15 cellular contexts compared by ENCODE assay signal in the genomic region with DNA sequence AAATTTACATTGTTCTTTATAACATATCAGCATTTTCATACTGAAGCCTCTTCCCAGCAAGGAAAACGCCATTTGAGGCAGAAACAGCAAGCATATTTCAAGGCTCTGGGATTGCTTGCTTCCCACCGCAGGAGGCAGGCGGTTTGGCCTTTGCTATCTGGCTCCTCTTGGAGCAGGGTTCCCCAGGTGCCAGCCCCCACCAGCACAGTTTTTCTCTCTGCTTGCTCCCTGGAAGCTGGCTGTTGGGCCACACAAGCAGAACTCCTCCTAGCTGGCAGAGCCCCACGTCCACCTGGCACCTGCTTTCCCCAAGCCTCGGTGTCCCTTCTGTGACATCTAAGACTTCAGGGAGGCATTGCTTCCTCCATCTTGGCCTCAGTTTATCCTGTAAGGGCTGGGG.
"Had no signal": no experiment of that assay in that cellular context is flagged by ENCODE, and none has a peak within 500 bp of the region (broad histone marks: within the 10 kb centered on the region; RNA-seq: fewer than 3 reads in every experiment).

No MANE protein-coding gene starts in this region.

- H3K4me1 ChIP-seq: uterus had no signal

- H3K27ac ChIP-seq: dorsolateral prefrontal cortex, esophagus muscularis mucosa, uterus had no signal

- ATAC-seq: activated CD4-positive, alpha-beta T cell treated with anti-CD3 and anti-CD28 coated beads for 36 hours; mucosa of descending colon; sciatic nerve had no signal

- H3K27me3 ChIP-seq: dorsolateral prefrontal cortex, esophagus muscularis mucosa, uterus had no signal

- H3K9me3 Mint-ChIP-seq: activated CD4-positive, alpha-beta memory T cell treated with anti-CD3 and anti-CD28 coated beads, Interleukin-2, amount 10 ng/mL, durations not matched to agents 7 days and 5 days; nephron; stimulated activated naive CD8-positive, alpha-beta T cell treated with anti-CD3 and anti-CD28 coated beads, Interleukin-15, Interleukin-2, amounts not matched to agents 100 ng/mL and 50 ng/mL, for 24 hours had no signal

- DNase-seq: activated CD4-positive, alpha-beta memory T cell treated with anti-CD3 and anti-CD28 coated beads, Interleukin-2, amount 10 ng/mL, durations not matched to agents 7 days and 5 days; activated CD4-positive, alpha-beta T cell treated with anti-CD3 and anti-CD28 coated beads for 36 hours; activated CD8-positive, alpha-beta memory T cell treated with anti-CD3 and anti-CD28 coated beads, Interleukin-2, amount 50 U/mL, for 48 hours; activated naive CD4-positive, alpha-beta T cell treated with anti-CD3 and anti-CD28 coated beads, Interleukin-2, amount 50 U/mL, for 16 hours; amygdala; dorsolateral prefrontal cortex; mucosa of descending colon; stimulated activated CD4-positive, alpha-beta T cell treated with anti-CD3 and anti-CD28 coated beads, Interleukin-2, amount 100 ng/mL, for 48 hours; T-helper 9 cell; uterus had no signal

- H3K9me3 ChIP-seq: esophagus muscularis mucosa, mucosa of descending colon, thoracic aorta, uterus had no signal

- H3K4me3 ChIP-seq: dorsolateral prefrontal cortex, esophagus muscularis mucosa, mucosa of descending colon, thoracic aorta, uterus had no signal

- H3K27ac Mint-ChIP-seq: activated CD4-positive, alpha-beta memory T cell treated with anti-CD3 and anti-CD28 coated beads, Interleukin-2, amount 10 ng/mL, durations not matched to agents 7 days and 5 days; stimulated activated naive CD8-positive, alpha-beta T cell treated with anti-CD3 and anti-CD28 coated beads, Interleukin-15, Interleukin-2, amounts not matched to agents 100 ng/mL and 50 ng/mL, for 24 hours had no signal

- H3K36me3 ChIP-seq: esophagus muscularis mucosa, thoracic aorta, uterus had no signal

- H3K4me3 Mint-ChIP-seq: activated CD4-positive, alpha-beta memory T cell treated with anti-CD3 and anti-CD28 coated beads, Interleukin-2, amount 10 ng/mL, durations not matched to agents 7 days and 5 days; activated CD4-positive, alpha-beta T cell treated with anti-CD3 and anti-CD28 coated beads for 36 hours; nephron; stimulated activated naive CD8-positive, alpha-beta T cell treated with anti-CD3 and anti-CD28 coated beads, Interleukin-15, Interleukin-2, amounts not matched to agents 100 ng/mL and 50 ng/mL, for 24 hours had no signal

- H3K27me3 Mint-ChIP-seq: activated CD4-positive, alpha-beta memory T cell treated with anti-CD3 and anti-CD28 coated beads, Interleukin-2, amount 10 ng/mL, durations not matched to agents 7 days and 5 days; activated CD4-positive, alpha-beta T cell treated with anti-CD3 and anti-CD28 coated beads for 36 hours; stimulated activated naive CD8-positive, alpha-beta T cell treated with anti-CD3 and anti-CD28 coated beads, Interleukin-15, Interleukin-2, amounts not matched to agents 100 ng/mL and 50 ng/mL, for 24 hours had no signal
